Comparison of ENCODE assay signal across 17 cellular contexts in genomic region chr7:96093435-96093834, GRCh38.
A peak's percentile ranks its signal among the peaks of the same experiment; 100 is the strongest.
DNase-seq lines count a peak whose midpoint lies in the region; ATAC-seq and TF ChIP-seq lines count a peak whose summit lies in the region.
"Had no signal": no experiment of that assay in that cellular context is flagged by ENCODE, and none has a peak within 500 bp of the region (broad histone marks: within the 10 kb centered on the region; RNA-seq: fewer than 3 reads in every experiment).

No MANE protein-coding gene starts in this region.

- no peaks in the 10 kb centered on the region for H3K9me3 Mint-ChIP-seq in T-helper 2 cell treated with Interferon-gamma antibody and Interleukin-4, amounts not matched to agents 5 μg/mL and 100 μg/mL, for 36 hours
- H3K9me3 Mint-ChIP-seq: activated CD4-positive, alpha-beta T cell treated with anti-CD3 and anti-CD28 coated beads, Interleukin-2, amount 10 ng/mL, durations not matched to agents 24 days and 14 days; effector memory CD8-positive, alpha-beta T cell had no signal

- no peak overlapping the region for H3K4me3 Mint-ChIP-seq in T-helper 2 cell treated with Interferon-gamma antibody and Interleukin-4, amounts not matched to agents 5 μg/mL and 100 μg/mL, for 36 hours
- H3K4me3 Mint-ChIP-seq: activated CD4-positive, alpha-beta T cell treated with anti-CD3 and anti-CD28 coated beads, Interleukin-2, amount 10 ng/mL, durations not matched to agents 24 days and 14 days; CD4-positive, alpha-beta memory T cell; effector memory CD8-positive, alpha-beta T cell; naive thymus-derived CD4-positive, alpha-beta T cell had no signal

- H3K4me1 Mint-ChIP-seq in T-helper 2 cell treated with Interferon-gamma antibody and Interleukin-4, amounts not matched to agents 5 μg/mL and 100 μg/mL, for 36 hours (ENCODE audit: low read depth): no peaks in the 10 kb centered on the region
- H3K4me1 Mint-ChIP-seq: activated CD4-positive, alpha-beta T cell treated with anti-CD3 and anti-CD28 coated beads, Interleukin-2, amount 10 ng/mL, durations not matched to agents 24 days and 14 days; CD4-positive, alpha-beta memory T cell; naive thymus-derived CD4-positive, alpha-beta T cell had no signal

- in situ Hi-C loops in astrocyte of the cerebellum (cut with HindIII; ENCODE audit: low sequenced_read_pairs): no loop called here

- no peak for ATAC-seq in GM21360 (IDR thresholded peaks at IDR 0.05; ENCODE audit: unreplicated experiment)
- ATAC-seq: effector memory CD8-positive, alpha-beta T cell; naive thymus-derived CD4-positive, alpha-beta T cell had no signal

- DNase-seq in AG09309 (ENCODE audit: low read depth) (peak; percentile 58), HS-5 (ENCODE audit: low read depth) (peak; percentile 67), astrocyte of the cerebellum (ENCODE audit: low read depth) (peak; percentile 33), hepatic stellate cell (ENCODE audit: low spot score) (peak; percentile 17), NCI-H1694 treated with DMSO at 0.1 percent for 48 hours (lab: John Stamatoyannopoulos, UW) (no peak)
- no peak for DNase-seq in activated CD4-positive, CD25-positive, alpha-beta regulatory T cell (lab: John Stamatoyannopoulos, UW)
- no peak for DNase-seq in T-helper 2 cell treated with Interferon-gamma antibody and Interleukin-4, amounts not matched to agents 5 μg/mL and 100 μg/mL, for 36 hours (ENCODE audit: low spot score)
- DNase-seq: activated CD4-positive, alpha-beta T cell treated with anti-CD3 and anti-CD28 coated beads, Interleukin-2, amount 10 ng/mL, durations not matched to agents 24 days and 14 days; activated naive CD4-positive, alpha-beta T cell treated with Interleukin-2 at 50 U/mL for 16 hours; CD4-positive, alpha-beta memory T cell; effector memory CD8-positive, alpha-beta T cell; naive thymus-derived CD4-positive, alpha-beta T cell; NCI-H510A; upper lobe of left lung had no signal

- peaks cover 30% of the 10 kb centered on the region for H3K27me3 Mint-ChIP-seq in T-helper 2 cell treated with Interferon-gamma antibody and Interleukin-4, amounts not matched to agents 5 μg/mL and 100 μg/mL, for 36 hours (ENCODE audit: low read depth)

- H3K27ac Mint-ChIP-seq in T-helper 2 cell treated with Interferon-gamma antibody and Interleukin-4, amounts not matched to agents 5 μg/mL and 100 μg/mL, for 36 hours: no peak overlapping the region
- H3K27ac Mint-ChIP-seq: activated CD4-positive, alpha-beta T cell treated with anti-CD3 and anti-CD28 coated beads, Interleukin-2, amount 10 ng/mL, durations not matched to agents 24 days and 14 days; CD4-positive, alpha-beta memory T cell; effector memory CD8-positive, alpha-beta T cell; naive thymus-derived CD4-positive, alpha-beta T cell had no signal

- no peaks in the 10 kb centered on the region for H3K36me3 Mint-ChIP-seq in T-helper 2 cell treated with Interferon-gamma antibody and Interleukin-4, amounts not matched to agents 5 μg/mL and 100 μg/mL, for 36 hours (ENCODE audit: low read depth)
- H3K36me3 Mint-ChIP-seq: CD4-positive, alpha-beta memory T cell; naive thymus-derived CD4-positive, alpha-beta T cell had no signal

- no peak overlapping the region for H3K4me3 ChIP-seq in AG09309 (ENCODE audit: control insufficient read depth, low read depth, low read length)
- H3K4me3 ChIP-seq in astrocyte of the cerebellum (ENCODE audit: low read depth, low read length): no peak overlapping the region
- H3K4me3 ChIP-seq: SK-N-MC, smooth muscle cell, upper lobe of left lung had no signal

- TF ChIP-seq CTCF in AG09309 (IDR thresholded peaks at IDR 0.05; ENCODE audit: control insufficient read depth, insufficient read depth, low read depth, low read length, missing control alignments): no peak
- no peak for TF ChIP-seq CTCF in astrocyte of the cerebellum (IDR thresholded peaks at IDR 0.05; ENCODE audit: low read depth, low read length, missing control alignments)

Comparison
In these comparisons a context has a peak if more than half of its experiments do, and no peak if none do; other contexts are left out.
1. DNase-seq: peak in AG09309 (single experiment), HS-5 (single experiment), astrocyte of the cerebellum (single experiment) and hepatic stellate cell (single experiment); none in activated CD4-positive, CD25-positive, alpha-beta regulatory T cell (0 of 4), T-helper 2 cell treated with Interferon-gamma antibody and Interleukin-4, amounts not matched to agents 5 μg/mL and 100 μg/mL, for 36 hours (single experiment) and NCI-H1694 treated with DMSO at 0.1 percent for 48 hours (single experiment).